In the genomic region with DNA sequence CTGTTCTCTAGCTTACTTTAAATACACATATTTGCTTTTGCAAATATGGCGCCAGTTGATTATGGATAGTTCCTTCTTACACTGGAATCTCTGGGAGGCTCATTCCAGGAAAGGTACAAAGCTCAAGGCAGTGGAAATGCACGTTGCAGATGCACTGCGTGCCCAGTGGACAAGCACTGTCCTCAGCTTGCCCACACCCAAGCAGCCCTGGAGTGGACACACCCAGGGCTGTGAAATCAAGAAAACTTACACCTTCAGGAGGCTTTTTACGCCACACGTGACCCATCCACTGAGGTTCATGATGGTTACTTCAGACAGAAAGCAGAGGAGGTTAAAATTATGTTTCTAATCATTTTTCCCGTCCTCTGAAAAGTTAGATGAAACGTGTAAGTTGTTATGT, we compare ENCODE assay signal across 1 cellular context.
TF ChIP-seq lines count a peak whose summit lies in the region.

No MANE protein-coding gene starts in this region.

TF ChIP-seq in H1, 55 proteins besides CTCF, POLR2A, EP300 and RAD21 (continued from another document):
- no peak for TF ChIP-seq CHD7 (IDR thresholded peaks at IDR 0.05; ENCODE audit: insufficient replicate concordance, low read length)
- no peak for TF ChIP-seq JUN (IDR thresholded peaks at IDR 0.05; ENCODE audit: low read depth, low read length)
- TF ChIP-seq RNF2 (IDR thresholded peaks at IDR 0.05; ENCODE audit: borderline replicate concordance, low read depth, low read length, missing control alignments, poor library complexity, severe bottlenecking), result no peak
- TF ChIP-seq CHD2 (IDR thresholded peaks at IDR 0.05; ENCODE audit: low read length), result no peak
- no peak for TF ChIP-seq CBX8 (IDR thresholded peaks at IDR 0.05; ENCODE audit: borderline replicate concordance, low read depth, low read length)
- TF ChIP-seq CHD1 (IDR thresholded peaks at IDR 0.05; ENCODE audit: low read depth, low read length), result no peak
- TF ChIP-seq KDM4A (IDR thresholded peaks at IDR 0.05; ENCODE audit: low read depth, low read length, severe bottlenecking), result no peak
- no peak for TF ChIP-seq MAFK (IDR thresholded peaks at IDR 0.05; ENCODE audit: low read depth, low read length)
- TF ChIP-seq NANOG (IDR thresholded peaks at IDR 0.05; ENCODE audit: insufficient read depth, low read depth, low read length, poor library complexity, severe bottlenecking), result no peak
- no peak for TF ChIP-seq SP1 (IDR thresholded peaks at IDR 0.05; ENCODE audit: low read depth, low read length)
TF ChIP-seq in H1: peak in this region for 0.
